8 cellular contexts compared by ENCODE assay signal in genomic region chr3:99817437-99818240, GRCh38. TPM values are rescaled to one million over a fixed set of nuclear protein-coding genes. Genes with fewer than 3 reads are reported as not detected.
DNase-seq lines count a peak whose midpoint lies in the region; ATAC-seq and TF ChIP-seq lines count a peak whose summit lies in the region.

Gene CMSS1 (plus strand): TSS chr3:99817862.

- H3K27ac Mint-ChIP-seq in IgD-negative memory B cell: peak within 1 kb of the TSS; percentile 99

- H3K4me3 ChIP-seq in epithelial cell of esophagus (ENCODE audit: low read length) (peak within 1 kb of the TSS; percentile 83), mucosa of descending colon (peak within 1 kb of the TSS; percentile 31)

- H3K27me3 Mint-ChIP-seq in IgD-negative memory B cell: no peaks in the 10 kb centered on the region

- intact Hi-C loops in mucosa of descending colon (cut with DNase I, micrococcal nuclease): no loop called here

- H3K4me3 Mint-ChIP-seq in IgD-negative memory B cell: peak within 1 kb of the TSS; percentile 94 to 99 (median 98)

- DNase-seq in DMS153 treated with DMSO at 0.1 percent for 48 hours (lab: John Stamatoyannopoulos, UW; ENCODE audit: unreplicated experiment) (peak; percentile 64), OCI-M2 (lab: John Stamatoyannopoulos, UW; ENCODE audit: unreplicated experiment) (peak; percentile 44), activated T-cell treated with anti-CD3 and anti-CD28 coated beads for 4 hours (peak; percentile 95), epithelial cell of esophagus (ENCODE audit: low read depth) (peak; percentile 94), mucosa of descending colon (peak; percentile 96 to 97 (median 96))
- DNase-seq in stimulated activated CD8-positive, alpha-beta memory T cell treated with anti-CD3 and anti-CD28 coated beads, Interleukin-4, amount 100 ng/mL, for 24 hours (ENCODE audit: low read depth): peak; percentile 95

- peak; percentile 41 for TF ChIP-seq CTCF in epithelial cell of esophagus (IDR thresholded peaks at IDR 0.05; ENCODE audit: insufficient read depth, low read depth, low read length, missing control alignments)
- peak; percentile 11 for TF ChIP-seq CTCF in mucosa of descending colon (IDR thresholded peaks at IDR 0.05)

- peaks cover 5% of the 10 kb centered on the region for H3K4me1 ChIP-seq in mucosa of descending colon (ENCODE audit: low read depth)

- no peaks in the 10 kb centered on the region for H3K9me3 ChIP-seq in mucosa of descending colon

- no peaks in the 10 kb centered on the region for H3K36me3 ChIP-seq in mucosa of descending colon (ENCODE audit: low read depth)

- H3K36me3 Mint-ChIP-seq in IgD-negative memory B cell: peaks cover 5% of the 10 kb centered on the region

- peak; percentile 97 for ATAC-seq in GM21529 (IDR thresholded peaks at IDR 0.05; ENCODE audit: unreplicated experiment)
- ATAC-seq in mucosa of descending colon: peak; percentile 99

- no peaks in the 10 kb centered on the region for H3K9me3 Mint-ChIP-seq in IgD-negative memory B cell

- H3K4me1 Mint-ChIP-seq in IgD-negative memory B cell: peaks cover 15 to 42% (median 19%) of the 10 kb centered on the region in 3 donors

RNA-seq across cellular contexts. Expression of gene CMSS1, which starts in this region (rescaled TPM):
- 22.7 TPM for polyA plus RNA-seq in IgD-negative memory B cell
- 10 to 100 TPM in 2 of 3 donors, 1 to 10 TPM in 1; 9.6 to 24.2 (median 13.8) TPM for total RNA-seq in mucosa of descending colon

Comparison
In these comparisons a context has a peak if more than half of its experiments do, and no peak if none do; other contexts are left out.
1. Peak in every context shown above with its lines: DNase-seq, ATAC-seq and H3K4me3 ChIP-seq.
2. DNase-seq: peak in every context shown above with its lines; median percentile 96 in mucosa of descending colon; 95 in activated T-cell treated with anti-CD3 and anti-CD28 coated beads for 4 hours; 95 in stimulated activated CD8-positive, alpha-beta memory T cell treated with anti-CD3 and anti-CD28 coated beads, Interleukin-4, amount 100 ng/mL, for 24 hours; 94 in epithelial cell of esophagus; 64 in DMS153 treated with DMSO at 0.1 percent for 48 hours; 44 in OCI-M2.